ENCODE assay signal across 12 cellular contexts in the genomic region with DNA sequence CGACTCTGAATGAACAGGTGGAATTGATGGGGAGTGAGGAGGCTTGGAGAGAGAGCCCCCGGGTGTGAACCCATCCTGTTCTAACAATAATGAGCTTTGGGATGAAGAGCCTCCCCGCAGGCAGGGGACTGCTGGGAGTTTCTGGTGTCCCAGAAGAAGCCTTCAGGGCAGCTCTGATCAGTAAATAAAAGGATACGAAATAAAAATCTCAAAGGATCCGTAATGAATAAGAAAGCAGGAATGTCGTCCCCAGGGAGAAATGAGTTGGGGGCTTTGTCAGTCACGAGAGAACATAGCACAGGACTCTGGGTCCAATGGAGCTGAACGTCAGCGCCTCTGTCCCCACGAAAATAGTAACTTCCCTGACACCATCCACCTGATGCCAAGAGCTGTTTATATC.
A peak's percentile ranks its signal among the peaks of the same experiment; 100 is the strongest.
DNase-seq lines count a peak whose midpoint lies in the region; ATAC-seq, FAIRE-seq and TF ChIP-seq lines count a peak whose summit lies in the region.
"Had no signal": no experiment of that assay in that cellular context is flagged by ENCODE, and none has a peak within 500 bp of the region (broad histone marks: within the 10 kb centered on the region; RNA-seq: fewer than 3 reads in every experiment).

No MANE protein-coding gene starts in this region.

- intact Hi-C loops in esophagus squamous epithelium (cut with DNase I): no loop called here

- peak overlapping the region; percentile 37 for H3K4me3 ChIP-seq in AG04450 (ENCODE audit: low read depth, low read length)
- H3K4me3 ChIP-seq in MG63: peak overlapping the region; percentile 18
- peak overlapping the region in 2 of 4 donors; percentile 0 to 31 for H3K4me3 ChIP-seq in esophagus squamous epithelium
- no peak overlapping the region for H3K4me3 ChIP-seq in neural progenitor cell
- H3K4me3 ChIP-seq: ovary had no signal

- H3K4me1 ChIP-seq in esophagus squamous epithelium: peaks cover 4 to 55% (median 14%) of the 10 kb centered on the region in 3 donors
- H3K4me1 ChIP-seq in neural progenitor cell: peaks cover 24% of the 10 kb centered on the region

- peak overlapping the region; percentile 80 for H3K27ac ChIP-seq in AG04450 (ENCODE audit: low read depth, low read length)
- H3K27ac ChIP-seq in esophagus squamous epithelium: peak overlapping the region in 3 of 4 donors; percentile 60 to 68 (median 65)
- H3K27ac ChIP-seq in neural progenitor cell: no peak overlapping the region

- no peaks in the 10 kb centered on the region for H3K79me2 ChIP-seq in neural progenitor cell (ENCODE audit: low read depth)

- WGBS in esophagus squamous epithelium, 2 donors: 54 to 63% methylated on average over 10 of the region's 10 CpGs

- H3K4me1 Mint-ChIP-seq in neural progenitor cell: peaks cover 47% of the 10 kb centered on the region

- H3K27ac Mint-ChIP-seq in neural progenitor cell: peak overlapping the region; percentile 48
- H3K27ac Mint-ChIP-seq: activated naive CD8-positive, alpha-beta T cell treated with anti-CD3 and anti-CD28 coated beads, Interleukin-2, amount 10 ng/mL, durations not matched to agents 7 days and 5 days had no signal

- CTCF ChIA-PET in AG04450 (lab: Charles Lee): interaction anchor here (1.0 to 1.9 kb wide), 2 partner anchors 15 to 116 kb away, joined by 4 to 9 read pairs; no protein-coding TSS in a partner anchor

- no peak overlapping the region for H3K9ac ChIP-seq in neural progenitor cell

- in situ Hi-C loops in GM13976 (cut with MboI; ENCODE audit: low sequenced_read_pairs, unreplicated experiment): no loop called here

- H3K9me3 Mint-ChIP-seq in neural progenitor cell: no peaks in the 10 kb centered on the region

- no peak overlapping the region for H2AFZ ChIP-seq in neural progenitor cell (replicated peaks)

- no peaks in the 10 kb centered on the region for H4K20me1 ChIP-seq in neural progenitor cell (ENCODE audit: low read depth)

- H3K4me3 Mint-ChIP-seq in neural progenitor cell: peak overlapping the region; percentile 77
- H3K4me3 Mint-ChIP-seq: activated naive CD8-positive, alpha-beta T cell treated with anti-CD3 and anti-CD28 coated beads, Interleukin-2, amount 10 ng/mL, durations not matched to agents 7 days and 5 days had no signal

- POLR2A ChIA-PET in AG04450 (lab: Yijun Ruan, JAX): interaction anchor here (0.7 kb wide), 1 partner anchor 78 kb away, joined by 4 read pairs; no protein-coding TSS in a partner anchor

- no peak for ATAC-seq in GM19328 (IDR thresholded peaks at IDR 0.05; ENCODE audit: unreplicated experiment)

- DNase-seq in AG04450 (ENCODE audit: low read depth, low spot score): no peak
- no peak for DNase-seq in MG63
- no peak for DNase-seq in esophagus squamous epithelium (lab: John Stamatoyannopoulos, UW)
- DNase-seq in neural progenitor cell (ENCODE audit: low spot score): peak; percentile 29
- no peak for DNase-seq in GM13976 (ENCODE audit: low spot score)
- DNase-seq in RCC 7860 (ENCODE audit: low spot score): no peak
- DNase-seq in DMS79 (lab: John Stamatoyannopoulos, UW): no peak
- DNase-seq: activated CD4-positive, CD25-positive, alpha-beta regulatory T cell treated with anti-CD3 and anti-CD28 coated beads, Interleukin-2, amount 50 U/mL, for 72 hours; activated naive CD8-positive, alpha-beta T cell treated with anti-CD3 and anti-CD28 coated beads, Interleukin-2, amount 10 ng/mL, durations not matched to agents 7 days and 5 days; Kasumi-1 had no signal

- H3K36me3 ChIP-seq in MG63 (no peaks in the 10 kb centered on the region), esophagus squamous epithelium (no peaks in the 10 kb centered on the region), neural progenitor cell (no peaks in the 10 kb centered on the region)
- H3K36me3 ChIP-seq: ovary had no signal

- TF ChIP-seq CTCF in AG04450 (IDR thresholded peaks at IDR 0.05; ENCODE audit: low read depth, low read length) (no peak), esophagus squamous epithelium (IDR thresholded peaks at IDR 0.05) (no peak), neural progenitor cell (IDR thresholded peaks at IDR 0.05) (no peak), GM13976 (IDR thresholded peaks at IDR 0.05; ENCODE audit: borderline replicate concordance, control extremely low read depth, extremely low read depth, insufficient read depth, missing control alignments) (no peak)

- no peak for TF ChIP-seq POLR2A in esophagus squamous epithelium (IDR thresholded peaks at IDR 0.05)

- peaks cover 27% of the 10 kb centered on the region for H3F3A ChIP-seq in neural progenitor cell (ENCODE audit: low read depth)

- H3K9me3 ChIP-seq in AG04450 (ENCODE audit: control insufficient read depth, insufficient read depth, low read length) (no peaks in the 10 kb centered on the region), MG63 (no peaks in the 10 kb centered on the region), esophagus squamous epithelium (no peaks in the 10 kb centered on the region), neural progenitor cell (ENCODE audit: low read depth) (no peaks in the 10 kb centered on the region)
- H3K9me3 ChIP-seq: ovary had no signal

- H3K36me3 Mint-ChIP-seq in neural progenitor cell: no peaks in the 10 kb centered on the region

- H3K27me3 Mint-ChIP-seq in neural progenitor cell (ENCODE audit: insufficient read depth, low read depth): peaks cover 2% of the 10 kb centered on the region
- H3K27me3 Mint-ChIP-seq: activated naive CD8-positive, alpha-beta T cell treated with anti-CD3 and anti-CD28 coated beads, Interleukin-2, amount 10 ng/mL, durations not matched to agents 7 days and 5 days had no signal

- FAIRE-seq in RCC 7860 (lab: Jason Lieb, UNC): no peak

- peak overlapping the region; percentile 33 for H3K4me2 ChIP-seq in neural progenitor cell

- H3K27me3 ChIP-seq in AG04450 (ENCODE audit: control insufficient read depth, insufficient read depth, low read length): no peaks in the 10 kb centered on the region
- peaks cover 7% of the 10 kb centered on the region for H3K27me3 ChIP-seq in MG63
- H3K27me3 ChIP-seq in esophagus squamous epithelium: no peaks in the 10 kb centered on the region
- H3K27me3 ChIP-seq in neural progenitor cell: no peaks in the 10 kb centered on the region
- H3K27me3 ChIP-seq: ovary had no signal
